ENCODE assay signal across 1 cellular context in genomic region chr10:31166606-31167005, GRCh38.
TF ChIP-seq lines count a peak whose summit lies in the region.

No MANE protein-coding gene starts in this region.

TF ChIP-seq in A549, 52 proteins besides CTCF, POLR2A, EP300 and RAD21 (continued from another document):
- TF ChIP-seq ZNF302 (CRISPR knock-in tag; IDR thresholded peaks at IDR 0.05) (no peak), FOSL2 (IDR thresholded peaks at IDR 0.05) (no peak), FOSL2 (CRISPR knock-in tag; IDR thresholded peaks at IDR 0.05) (0 out of 2 replicates have a peak, but pooled peaks have one; percentile 9)
